ENCODE assay signal across 8 cellular contexts in the genomic region with DNA sequence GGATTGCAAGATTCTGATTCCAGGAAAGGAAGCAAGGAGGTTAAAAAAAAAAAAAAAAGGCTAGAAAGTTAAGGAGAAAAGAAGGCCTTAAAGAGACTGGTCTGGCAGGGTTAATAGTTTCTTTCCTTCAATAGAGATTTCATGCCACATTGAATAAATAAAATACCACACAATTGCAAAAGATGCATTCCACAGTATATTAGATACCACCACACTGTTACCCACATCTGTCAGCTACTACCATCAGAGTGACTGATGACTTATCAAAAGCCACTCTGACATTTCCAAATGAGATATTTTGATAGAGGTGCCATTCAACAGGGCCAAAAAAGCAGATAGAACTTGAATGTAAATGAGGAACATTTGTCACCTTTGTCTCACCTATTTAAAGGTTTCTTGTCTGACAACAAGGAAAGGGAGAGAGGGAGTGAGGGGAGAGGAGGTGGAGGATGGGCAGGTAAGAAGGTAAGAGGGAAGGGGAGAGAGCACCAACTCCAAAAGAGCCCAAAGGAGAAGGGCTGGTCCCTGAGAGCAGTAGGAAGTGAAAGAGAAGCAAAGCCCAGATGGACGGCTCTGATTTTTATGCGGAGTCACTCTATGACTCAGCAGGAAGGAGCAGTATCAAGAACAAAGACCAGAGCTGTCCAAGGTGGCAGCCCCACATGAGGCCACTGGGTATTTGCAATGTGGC. TPM values are rescaled to one million over a fixed set of nuclear protein-coding genes. Genes with fewer than 3 reads are reported as not detected.
DNase-seq lines count a peak whose midpoint lies in the region; ATAC-seq, FAIRE-seq and TF ChIP-seq lines count a peak whose summit lies in the region.

No MANE protein-coding gene starts in this region.

- H3K4me3 ChIP-seq in K562 (no peak overlapping the region), mesenchymal stem cell (ENCODE audit: insufficient read depth in 1 of 2, low read depth in 1 of 2, low read length in 2 of 2) (no peak overlapping the region)

- H3K4me1 Mint-ChIP-seq in natural killer cell treated with Interleukin-12 subunit alpha and Interleukin-12 subunit beta and Interleukin-15 and Interleukin-18, amount 100 ng/mL, for 72 hours (ENCODE audit: low read depth in 2 of 2), result peaks cover 7 to 8% of the 10 kb centered on the region in 2 donors
- peaks cover 0 to 7% of the 10 kb centered on the region in 2 donors for H3K4me1 Mint-ChIP-seq in natural killer cell

- no peaks in the 10 kb centered on the region for H3K79me2 ChIP-seq in K562 (ENCODE audit: control insufficient read depth, insufficient read depth, low read length)

- ATAC-seq in natural killer cell treated with Interleukin-12 subunit alpha and Interleukin-12 subunit beta and Interleukin-15 and Interleukin-18, amount 100 ng/mL, for 72 hours, result peak; percentile 47 to 69
- ATAC-seq in natural killer cell (no peak), K562 (peak; percentile 99)

- H3K4me3 Mint-ChIP-seq in natural killer cell treated with Interleukin-12 subunit alpha and Interleukin-12 subunit beta and Interleukin-15 and Interleukin-18, amount 100 ng/mL, for 72 hours, result no peak overlapping the region
- no peak overlapping the region for H3K4me3 Mint-ChIP-seq in natural killer cell

- H2AK5ac ChIP-seq in mesenchymal stem cell (ENCODE audit: low read length, severe bottlenecking), result no peak overlapping the region

- no peak overlapping the region for H3K9ac ChIP-seq in K562 (ENCODE audit: insufficient read depth in 1 of 2, low read depth in 2 of 2, low read length in 2 of 2)
- H3K9ac ChIP-seq in mesenchymal stem cell (ENCODE audit: low read length), result no peak overlapping the region

- H3K9me3 Mint-ChIP-seq in natural killer cell treated with Interleukin-12 subunit alpha and Interleukin-12 subunit beta and Interleukin-15 and Interleukin-18, amount 100 ng/mL, for 72 hours, result no peaks in the 10 kb centered on the region
- no peaks in the 10 kb centered on the region for H3K9me3 Mint-ChIP-seq in natural killer cell

- H2AFZ ChIP-seq in K562 (ENCODE audit: low read depth, low read length) (no peak overlapping the region; the same call in 1 of the 2 replicates), mesenchymal stem cell (ENCODE audit: low read depth, low read length) (no peak overlapping the region)

- in situ Hi-C loops in K562 (cut with MboI), result no loop called here

- H2BK120ac ChIP-seq in mesenchymal stem cell (ENCODE audit: low read depth, low read length), result no peak overlapping the region

- H2BK15ac ChIP-seq in mesenchymal stem cell (ENCODE audit: low read depth, poor library complexity, severe bottlenecking), result no peak overlapping the region

- WGBS in K562 (ENCODE audit: insufficient coverage, low coverage, missing lambda C conversion rate), result 0% methylated on average over 2 of the region's 2 CpGs
- 0% methylated on average over 2 of the region's 2 CpGs for WGBS in mesenchymal stem cell

- H3K27ac Mint-ChIP-seq in natural killer cell treated with Interleukin-12 subunit alpha and Interleukin-12 subunit beta and Interleukin-15 and Interleukin-18, amount 100 ng/mL, for 72 hours, result peak overlapping the region in 1 of 2 donors; percentile 49
- no peak overlapping the region for H3K27ac Mint-ChIP-seq in natural killer cell

- H2BK5ac ChIP-seq in mesenchymal stem cell (ENCODE audit: low read depth, low read length, poor library complexity, severe bottlenecking), result no peak overlapping the region

- H3K4me1 ChIP-seq in K562 (replicated peaks in 1 of 2; ENCODE audit: control insufficient read depth in 2 of 2, insufficient read depth in 2 of 2, low read length in 2 of 2) (peaks cover 3 to 5% of the 10 kb centered on the region in 2 experiments; a peak in 3 of 5 replicates), mesenchymal stem cell (ENCODE audit: control insufficient read depth, insufficient read depth, low read depth, low read length) (no peaks in the 10 kb centered on the region)

- no peak overlapping the region for H4K91ac ChIP-seq in mesenchymal stem cell (ENCODE audit: low read length)

- TF ChIP-seq RAD21 in K562 (CRISPR knock-in tag; conservative IDR thresholded peaks at IDR 0.05 in 1 of 2, IDR thresholded peaks at IDR 0.05 in 1 of 2), result peak in 1 of 2 experiments; percentile 33; a peak in 2 of 4 replicates

- H3K27me3 Mint-ChIP-seq in natural killer cell treated with Interleukin-12 subunit alpha and Interleukin-12 subunit beta and Interleukin-15 and Interleukin-18, amount 100 ng/mL, for 72 hours, result peaks cover 10 to 29% of the 10 kb centered on the region in 2 donors
- peaks cover 14 to 19% of the 10 kb centered on the region in 2 donors for H3K27me3 Mint-ChIP-seq in natural killer cell (ENCODE audit: low read depth in 2 of 2)

- no TSS peak for BruUV-seq in K562 (replicated peaks; lab: Mats Ljungman, UMichigan)

- H3K18ac ChIP-seq in mesenchymal stem cell (ENCODE audit: low read depth in 1 of 2, low read length in 2 of 2), result no peak overlapping the region

- H3K23ac ChIP-seq in mesenchymal stem cell (ENCODE audit: low read length in 2 of 2), result no peak overlapping the region

- DNase-seq in natural killer cell treated with Interleukin-12 subunit alpha and Interleukin-12 subunit beta and Interleukin-15 and Interleukin-18, amount 100 ng/mL, for 72 hours (ENCODE audit: low spot score), result no peak
- no peak for DNase-seq in natural killer cell
- DNase-seq in MV-4-11 (lab: John Stamatoyannopoulos, UW), result peak; percentile 79
- DNase-seq in K562 (ENCODE audit: extremely low read depth in 1 of 4, low spot score in 3 of 4), result peak; percentile 92 to 93 (median 92)
- peak; percentile 83 for DNase-seq in mesenchymal stem cell
- DNase-seq in KG1 (lab: John Stamatoyannopoulos, UW), result no peak
- no peak for DNase-seq in D341Med (ENCODE audit: low spot score)
- no peak for DNase-seq in effector CD4-positive, alpha-beta T cell

- H3K79me1 ChIP-seq in mesenchymal stem cell (replicated peaks; ENCODE audit: low read length, poor library complexity, severe bottlenecking), result no peaks in the 10 kb centered on the region

- H3K9me1 ChIP-seq in K562 (ENCODE audit: control insufficient read depth, insufficient read depth, low read length), result peaks cover 5% of the 10 kb centered on the region

- H3K9me3 ChIP-seq in K562 (replicated peaks; ENCODE audit: control insufficient read depth, insufficient read depth, low read depth, low read length), result no peaks in the 10 kb centered on the region
- H3K9me3 ChIP-seq in mesenchymal stem cell (ENCODE audit: control insufficient read depth, low read length), result no peaks in the 10 kb centered on the region

- H3K27me3 ChIP-seq in K562 (ENCODE audit: control insufficient read depth in 2 of 2, insufficient read depth in 2 of 2, low read length in 2 of 2) (peaks cover 21 to 42% of the 10 kb centered on the region in 2 experiments; a peak in 4 of 5 replicates), mesenchymal stem cell (ENCODE audit: control insufficient read depth in 1 of 2, insufficient read depth in 1 of 2, low read length in 2 of 2) (peaks cover 55 to 73% of the 10 kb centered on the region in 2 experiments)

- H3K4ac ChIP-seq in mesenchymal stem cell (ENCODE audit: low read depth in 1 of 2, low read length in 2 of 2), result no peak overlapping the region

- TF ChIP-seq CTCF in natural killer cell (IDR thresholded peaks at IDR 0.05) (no peak), K562 (IDR thresholded peaks at IDR 0.05 in 2 of 3, conservative IDR thresholded peaks at IDR 0.05 in 1 of 3; ENCODE audit: insufficient read depth in 2 of 3, low read depth in 1 of 3, low read length in 3 of 3) (no peak)

- H2BK12ac ChIP-seq in mesenchymal stem cell (ENCODE audit: low read length in 2 of 2), result no peak overlapping the region

- H3K14ac ChIP-seq in mesenchymal stem cell (ENCODE audit: low read length in 2 of 2), result no peak overlapping the region

- FAIRE-seq in K562 (lab: Jason Lieb, UNC), result peak; percentile 99

- H3K4me2 ChIP-seq in K562 (ENCODE audit: insufficient read depth, low read length) (peak overlapping the region; percentile 48; the same call in 1 of the 2 replicates), mesenchymal stem cell (ENCODE audit: low read length, poor library complexity, severe bottlenecking) (no peak overlapping the region)

- H3K27ac ChIP-seq in K562 (ENCODE audit: extremely low read depth, low read depth, low read length) (peak overlapping the region; percentile 17; the same call in 2 of the 3 replicates), mesenchymal stem cell (ENCODE audit: low read length, poor library complexity, severe bottlenecking) (no peak overlapping the region)

- 0 out of 2 replicates have a peak, but pooled peaks cover 2% of the 10 kb centered on the region for H4K20me1 ChIP-seq in K562 (replicated peaks; ENCODE audit: control insufficient read depth, insufficient read depth, low read length)

- no peaks in the 10 kb centered on the region for H3K36me3 Mint-ChIP-seq in natural killer cell treated with Interleukin-12 subunit alpha and Interleukin-12 subunit beta and Interleukin-15 and Interleukin-18, amount 100 ng/mL, for 72 hours
- H3K36me3 Mint-ChIP-seq in natural killer cell, result no peaks in the 10 kb centered on the region

- CTCF ChIA-PET in K562 (lab: Yijun Ruan, JAX; ENCODE audit: low intra/inter-chr PET ratio), result interaction anchor here (0.6 kb wide), 1 partner anchor 1064 kb away, joined by 5 read pairs; no protein-coding TSS in a partner anchor

- no peak overlapping the region for H4K8ac ChIP-seq in mesenchymal stem cell (ENCODE audit: low read length)

- POLR2A ChIA-PET in K562 (lab: Yijun Ruan, JAX), result interaction anchor here (0.9 to 1.5 kb wide), 4 partner anchors 16 to 25 kb away, joined by 3 to 5 read pairs (median 4); no protein-coding TSS in a partner anchor

- TF ChIP-seq POLR2A in K562 (conservative IDR thresholded peaks at IDR 0.05), result no peak

- H3K36me3 ChIP-seq in K562 (ENCODE audit: control insufficient read depth, insufficient read depth, low read length) (no peaks in the 10 kb centered on the region), mesenchymal stem cell (ENCODE audit: control insufficient read depth in 1 of 2, insufficient read depth in 2 of 2, low read depth in 1 of 2, low read length in 2 of 2) (no peaks in the 10 kb centered on the region)

- TF ChIP-seq EP300 in K562 (IDR thresholded peaks at IDR 0.05; ENCODE audit: low read length), result peak; percentile 78

- intact Hi-C loops in natural killer cell (cut with micrococcal nuclease), result no loop called here
- intact Hi-C loops in K562 (cut with micrococcal nuclease), result no loop called here

RNA-seq across cellular contexts. Expression of a gene that starts 38.3 kb away (rescaled TPM):
- total RNA-seq in natural killer cell treated with Interleukin-12 subunit alpha and Interleukin-12 subunit beta and Interleukin-15 and Interleukin-18, amount 100 ng/mL, for 72 hours, result not detected
- total RNA-seq in natural killer cell, result under 1 TPM in 2 of 3 donors, not detected in 1; 0.10 to 0.27 TPM
- 0.09 TPM in 1 of 2 replicates, not detected in the other for total RNA-seq in K562 (2011; cell fraction: chromatin; rRNA removed; ENCODE audit: low replicate concordance)
- 0.17 TPM in 1 of 2 replicates, not detected in the other for total RNA-seq in K562 (2011; cell fraction: nucleolus; rRNA removed)
- not detected in 2 replicates for total RNA-seq in K562 (2011; cell fraction: nucleoplasm; rRNA removed)
- total RNA-seq in K562 (2014; rRNA removed), result 0.05 TPM in 1 of 2 replicates, not detected in the other
- not detected in 2 replicates for total RNA-seq in K562 (2014; rRNA removed; fragmentation: Illumina TruSeq; extraction: Trizol)
- total RNA-seq in K562 (2015; rRNA removed; fragmentation: Illumina TruSeq; extraction: Trizol), result not detected in 2 replicates
- not detected in 2 replicates for total RNA-seq in K562 (2021)
- polyA plus RNA-seq in K562 (2011; rRNA removed), result not detected in 2 replicates
- 0.36 TPM in 1 of 2 replicates, not detected in the other for polyA plus RNA-seq in K562 (2011; cell fraction: cytosol; rRNA removed)
- polyA plus RNA-seq in K562 (2011; cell fraction: nucleus; rRNA removed), result not detected in 2 replicates
- 0.03 and 0.08 TPM in 2 replicates for polyA plus RNA-seq in K562 (2012)
- polyA plus RNA-seq in K562 (2014; fragmentation: Illumina TruSeq; extraction: Trizol), result 0.06 TPM in 1 of 2 replicates, not detected in the other
- polyA plus RNA-seq in K562 (2014; fragmentation: Nextera tagmentation; extraction: Ambion mirVana), result not detected
- polyA plus RNA-seq in K562 (2014; rRNA removed), result not detected in 2 replicates
- polyA minus RNA-seq in K562 (2011; rRNA and poly(A)+ RNA removed), result not detected in 2 replicates
- polyA minus RNA-seq in K562 (2011; cell fraction: cytosol; rRNA and poly(A)+ RNA removed), result not detected in 2 replicates
- polyA minus RNA-seq in K562 (2011; cell fraction: nucleus; rRNA and poly(A)+ RNA removed), result not detected in 2 replicates
- 11.9 TPM for polyA plus RNA-seq in mesenchymal stem cell (2013, experiment 1 of 2)
- 11.8 TPM for polyA plus RNA-seq in mesenchymal stem cell (2013, experiment 2 of 2)

Comparison
In these comparisons a context has a peak if more than half of its experiments do, and no peak if none do; other contexts are left out.
1. ATAC-seq: peak in natural killer cell treated with Interleukin-12 subunit alpha and Interleukin-12 subunit beta and Interleukin-15 and Interleukin-18, amount 100 ng/mL, for 72 hours (2 of 2) and K562 (single experiment); none in natural killer cell (0 of 3).
2. DNase-seq: peak in MV-4-11 (single experiment), K562 (4 of 4) and mesenchymal stem cell (single experiment); none in natural killer cell treated with Interleukin-12 subunit alpha and Interleukin-12 subunit beta and Interleukin-15 and Interleukin-18, amount 100 ng/mL, for 72 hours (single experiment), natural killer cell (single experiment), KG1 (single experiment), D341Med (single experiment) and effector CD4-positive, alpha-beta T cell (single experiment).